Comparison of ENCODE assay signal across 1 cellular context in genomic region chr2:64574871-64575270, GRCh38.
TF ChIP-seq lines count a peak whose summit lies in the region.

No MANE protein-coding gene starts in this region.

TF ChIP-seq in WTC11, 78 proteins besides CTCF, POLR2A, EP300 and RAD21 (continued from another document):
- TF ChIP-seq, protein P1, sequence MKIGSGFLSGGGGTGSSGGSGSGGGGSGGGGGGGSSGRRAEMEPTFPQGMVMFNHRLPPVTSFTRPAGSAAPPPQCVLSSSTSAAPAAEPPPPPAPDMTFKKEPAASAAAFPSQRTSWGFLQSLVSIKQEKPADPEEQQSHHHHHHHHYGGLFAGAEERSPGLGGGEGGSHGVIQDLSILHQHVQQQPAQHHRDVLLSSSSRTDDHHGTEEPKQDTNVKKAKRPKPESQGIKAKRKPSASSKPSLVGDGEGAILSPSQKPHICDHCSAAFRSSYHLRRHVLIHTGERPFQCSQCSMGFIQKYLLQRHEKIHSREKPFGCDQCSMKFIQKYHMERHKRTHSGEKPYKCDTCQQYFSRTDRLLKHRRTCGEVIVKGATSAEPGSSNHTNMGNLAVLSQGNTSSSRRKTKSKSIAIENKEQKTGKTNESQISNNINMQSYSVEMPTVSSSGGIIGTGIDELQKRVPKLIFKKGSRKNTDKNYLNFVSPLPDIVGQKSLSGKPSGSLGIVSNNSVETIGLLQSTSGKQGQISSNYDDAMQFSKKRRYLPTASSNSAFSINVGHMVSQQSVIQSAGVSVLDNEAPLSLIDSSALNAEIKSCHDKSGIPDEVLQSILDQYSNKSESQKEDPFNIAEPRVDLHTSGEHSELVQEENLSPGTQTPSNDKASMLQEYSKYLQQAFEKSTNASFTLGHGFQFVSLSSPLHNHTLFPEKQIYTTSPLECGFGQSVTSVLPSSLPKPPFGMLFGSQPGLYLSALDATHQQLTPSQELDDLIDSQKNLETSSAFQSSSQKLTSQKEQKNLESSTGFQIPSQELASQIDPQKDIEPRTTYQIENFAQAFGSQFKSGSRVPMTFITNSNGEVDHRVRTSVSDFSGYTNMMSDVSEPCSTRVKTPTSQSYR (CRISPR knock-in tag; IDR thresholded peaks at IDR 0.05): no peak
- TF ChIP-seq NFATC4 (CRISPR knock-in tag; IDR thresholded peaks at IDR 0.05) (no peak), KAT7 (CRISPR knock-in tag; IDR thresholded peaks at IDR 0.05; ENCODE audit: borderline replicate concordance) (no peak), SP1 (CRISPR knock-in tag; conservative IDR thresholded peaks at IDR 0.05) (no peak), ZBTB21 (CRISPR knock-in tag; IDR thresholded peaks at IDR 0.05; ENCODE audit: borderline replicate concordance) (no peak), STAT6 (CRISPR knock-in tag; conservative IDR thresholded peaks at IDR 0.05; ENCODE audit: low read depth) (no peak), ZNF416 (CRISPR knock-in tag; IDR thresholded peaks at IDR 0.05) (no peak), NR1H2 (CRISPR knock-in tag; IDR thresholded peaks at IDR 0.05) (no peak), TCF7 (CRISPR knock-in tag; IDR thresholded peaks at IDR 0.05; ENCODE audit: low read depth) (no peak), ETV6 (CRISPR knock-in tag; IDR thresholded peaks at IDR 0.05) (no peak), ZBTB43 (CRISPR knock-in tag; IDR thresholded peaks at IDR 0.05) (no peak), ATF3 (CRISPR knock-in tag; conservative IDR thresholded peaks at IDR 0.05) (no peak), ARID4B (CRISPR knock-in tag; IDR thresholded peaks at IDR 0.05; ENCODE audit: borderline replicate concordance) (no peak), NFE2L1 (CRISPR knock-in tag; IDR thresholded peaks at IDR 0.05) (no peak)
- TF ChIP-seq, protein P2, sequence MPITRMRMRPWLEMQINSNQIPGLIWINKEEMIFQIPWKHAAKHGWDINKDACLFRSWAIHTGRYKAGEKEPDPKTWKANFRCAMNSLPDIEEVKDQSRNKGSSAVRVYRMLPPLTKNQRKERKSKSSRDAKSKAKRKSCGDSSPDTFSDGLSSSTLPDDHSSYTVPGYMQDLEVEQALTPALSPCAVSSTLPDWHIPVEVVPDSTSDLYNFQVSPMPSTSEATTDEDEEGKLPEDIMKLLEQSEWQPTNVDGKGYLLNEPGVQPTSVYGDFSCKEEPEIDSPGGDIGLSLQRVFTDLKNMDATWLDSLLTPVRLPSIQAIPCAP (CRISPR knock-in tag; IDR thresholded peaks at IDR 0.05): no peak
